ENCODE assay signal across 8 cellular contexts in genomic region chr1:225777583-225778411, GRCh38. TPM values are rescaled to one million over a fixed set of nuclear protein-coding genes. Genes with fewer than 3 reads are reported as not detected.
DNase-seq lines count a peak whose midpoint lies in the region; ATAC-seq, FAIRE-seq and TF ChIP-seq lines count a peak whose summit lies in the region.

SRP9 (plus strand) TSS chr1:225777826; CDS start chr1:225777941, 115 bp downstream.

- FAIRE-seq in A204.1 (lab: Jason Lieb, UNC) (peak; percentile 98), TTC549 (lab: Jason Lieb, UNC) (peak; percentile 99)

- WGBS in iPS DF 6.9 (ENCODE audit: insufficient coverage, insufficient read length), result no CpG with 5 or more reads among the region's 48 CpGs

- H3K27me3 ChIP-seq in brain microvascular endothelial cell (replicated peaks), result no peaks in the 10 kb centered on the region
- no peaks in the 10 kb centered on the region for H3K27me3 ChIP-seq in iPS DF 6.9 (ENCODE audit: control insufficient read depth, insufficient read depth, low read length)
- H3K27me3 ChIP-seq in gastrocnemius medialis, result no peaks in the 10 kb centered on the region

- in situ Hi-C loops in brain microvascular endothelial cell (cut with HindIII; ENCODE audit: low pct_ligation_motif_present, low sequenced_read_pairs), result no loop called here
- in situ Hi-C loops in gastrocnemius medialis (cut with MboI; ENCODE audit: low sequenced_read_pairs in 4 of 4), result loop anchor here in 3 of 4 donors (5.0 to 10.0 kb wide), 7 partner anchors 57 to 295 kb away; no protein-coding TSS in a partner anchor

- peak; percentile 73 to 85 for TF ChIP-seq POLR2A in gastrocnemius medialis (IDR thresholded peaks at IDR 0.05)

- H3K36me3 ChIP-seq in brain microvascular endothelial cell (replicated peaks) (no peaks in the 10 kb centered on the region), iPS DF 6.9 (ENCODE audit: control insufficient read depth, insufficient read depth, low read length) (no peaks in the 10 kb centered on the region), gastrocnemius medialis (no peaks in the 10 kb centered on the region)

- TF ChIP-seq CTCF in brain microvascular endothelial cell (IDR thresholded peaks at IDR 0.05; ENCODE audit: low read depth, low read length, missing control alignments), result peak; percentile 95
- peak; percentile 85 to 95 (median 89) for TF ChIP-seq CTCF in gastrocnemius medialis (IDR thresholded peaks at IDR 0.05 in 4 of 5, conservative IDR thresholded peaks at IDR 0.05 in 1 of 5)

- no peaks in the 10 kb centered on the region for H3K9me3 ChIP-seq in iPS DF 6.9 (ENCODE audit: control insufficient read depth, insufficient read depth, low read length)
- no peaks in the 10 kb centered on the region for H3K9me3 ChIP-seq in gastrocnemius medialis

- ATAC-seq in GM18520 (IDR thresholded peaks at IDR 0.05; ENCODE audit: unreplicated experiment) (peak; percentile 100), HG03064 (IDR thresholded peaks at IDR 0.05; ENCODE audit: low read depth, unreplicated experiment) (peak; percentile 98), gastrocnemius medialis (peak; percentile 97 to 98)

- DNase-seq in NCI-H2107 (lab: John Stamatoyannopoulos, UW) (peak; percentile 98), brain microvascular endothelial cell (peak; percentile 98), iPS DF 6.9 (ENCODE audit: low read depth, low spot score) (peak; percentile 98), gastrocnemius medialis (peak; percentile 98 to 99)

- H3K4me1 ChIP-seq in iPS DF 6.9 (ENCODE audit: control insufficient read depth, insufficient read depth, low read length), result no peaks in the 10 kb centered on the region; the same call in 1 of the 2 replicates
- peaks cover 50 to 51% of the 10 kb centered on the region in 2 donors for H3K4me1 ChIP-seq in gastrocnemius medialis

- intact Hi-C loops in gastrocnemius medialis (cut with DNase I; ENCODE audit: low total_unique reads), result loop anchor here (1.0 kb wide), 4 partner anchors 32 to 134 kb away; partner anchors contain the start of gene TMEM63A

- peak within 1 kb of the TSS; percentile 81 for H3K27ac ChIP-seq in brain microvascular endothelial cell
- H3K27ac ChIP-seq in iPS DF 6.9 (ENCODE audit: low read length), result no peak within 1 kb of the TSS
- H3K27ac ChIP-seq in gastrocnemius medialis, result peak within 1 kb of the TSS; percentile 94 to 96 (median 95)

- peak within 1 kb of the TSS; percentile 92 for H3K4me3 ChIP-seq in brain microvascular endothelial cell (ENCODE audit: low read depth, low read length)
- H3K4me3 ChIP-seq in iPS DF 6.9 (ENCODE audit: low read length), result peak within 1 kb of the TSS; percentile 78
- peak within 1 kb of the TSS; percentile 78 to 98 (median 86) for H3K4me3 ChIP-seq in gastrocnemius medialis

RNA-seq across cellular contexts. Expression of gene SRP9, which starts in this region (rescaled TPM):
- total RNA-seq in gastrocnemius medialis, result 100 to 1,000 TPM; 182 to 207 (median 198) TPM
